In the genomic region with DNA sequence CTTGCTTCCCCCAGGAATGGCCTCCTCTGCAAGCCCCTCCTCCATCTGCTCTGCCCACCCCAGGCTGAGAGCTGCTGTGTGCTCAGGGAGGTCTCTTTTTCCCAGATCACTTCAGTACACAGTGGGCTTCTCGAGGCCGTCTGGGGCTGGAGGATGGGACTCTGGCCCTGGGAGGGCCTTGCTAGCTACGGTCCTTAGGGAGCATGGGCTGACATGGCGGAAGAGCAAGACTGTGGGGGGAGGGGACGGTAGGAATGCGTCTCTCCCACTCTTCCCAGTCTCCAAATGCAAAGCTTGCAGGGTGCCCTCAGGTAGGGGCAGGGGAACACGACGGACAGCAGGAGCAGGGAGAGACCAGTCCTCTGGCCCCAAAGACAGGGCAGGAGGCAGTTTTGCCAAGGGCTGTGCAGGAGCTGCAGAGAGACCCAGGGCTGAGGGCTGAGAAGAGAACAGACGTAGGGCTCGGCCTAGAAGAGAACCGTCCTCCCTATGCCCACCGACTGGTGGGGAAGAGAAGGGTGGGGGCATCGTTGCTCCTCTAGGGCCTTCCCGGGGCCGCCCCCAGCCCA, we compare ENCODE assay signal across 1 cellular context.
TF ChIP-seq lines count a peak whose summit lies in the region.

No MANE protein-coding gene starts in this region.

TF ChIP-seq in H1, 55 proteins besides CTCF, POLR2A, EP300 and RAD21:
- TF ChIP-seq TEAD4 (IDR thresholded peaks at IDR 0.05; ENCODE audit: low read depth, low read length) (peak; percentile 17; the same call in 1 of the 2 replicates), TAF1 (IDR thresholded peaks at IDR 0.05; ENCODE audit: low read depth, low read length) (0 out of 2 replicates have a peak, but pooled peaks have one; percentile 3), KDM4A (IDR thresholded peaks at IDR 0.05; ENCODE audit: low read depth, low read length, severe bottlenecking) (peak; percentile 4)
- TF ChIP-seq, protein P1, sequence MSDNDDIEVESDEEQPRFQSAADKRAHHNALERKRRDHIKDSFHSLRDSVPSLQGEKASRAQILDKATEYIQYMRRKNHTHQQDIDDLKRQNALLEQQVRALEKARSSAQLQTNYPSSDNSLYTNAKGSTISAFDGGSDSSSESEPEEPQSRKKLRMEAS (IDR thresholded peaks at IDR 0.05): peak; percentile 15; the same call in 1 of the 2 replicates
